Comparison of ENCODE assay signal across 21 cellular contexts in the genomic region with DNA sequence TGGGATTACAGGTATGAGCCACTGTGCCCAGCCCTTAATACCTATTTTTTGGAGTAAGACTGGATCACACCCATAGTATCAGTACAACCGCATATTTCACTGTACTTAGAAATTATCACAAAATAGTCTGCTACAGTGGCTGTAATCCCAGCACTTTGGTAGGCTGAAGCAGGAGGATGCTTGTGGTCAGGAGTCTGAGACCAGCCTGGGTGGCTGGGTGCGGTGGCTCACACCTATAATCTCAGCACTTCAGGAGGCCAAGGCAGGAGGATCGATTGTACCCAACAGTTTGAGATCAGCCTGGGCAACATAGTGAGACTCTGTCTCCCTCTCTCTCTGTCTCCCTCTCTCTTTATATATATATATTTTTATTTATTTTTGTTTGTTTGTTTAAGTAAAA. TPM values are rescaled to one million over a fixed set of nuclear protein-coding genes. Genes with fewer than 3 reads are reported as not detected.
A peak's percentile ranks its signal among the peaks of the same experiment; 100 is the strongest.
DNase-seq lines count a peak whose midpoint lies in the region; ATAC-seq and TF ChIP-seq lines count a peak whose summit lies in the region.
"Had no signal": no experiment of that assay in that cellular context is flagged by ENCODE, and none has a peak within 500 bp of the region (broad histone marks: within the 10 kb centered on the region; RNA-seq: fewer than 3 reads in every experiment).

No MANE protein-coding gene starts in this region.

- H3K4me3 ChIP-seq in IMR-90 (ENCODE audit: insufficient read depth, low read depth, low read length) (no peak overlapping the region), trophoblast cell (ENCODE audit: low read depth, low read length) (no peak overlapping the region), Caco-2 (ENCODE audit: low read depth, low read length) (no peak overlapping the region)
- H3K4me3 ChIP-seq: A549; BLaER1 treated with 17β-estradiol and CSF1 and Interleukin-3, amounts not matched to agents 10 nM and 100 nM; GM12878 had no signal

- no TSS peak for BruUV-seq in IMR-90 (replicated peaks; lab: Mats Ljungman, UMichigan)
- BruUV-seq in Caco-2 (replicated peaks; lab: Mats Ljungman, UMichigan) = no TSS peak

- no peak for ATAC-seq in IMR-90 (ENCODE audit: low read depth)
- ATAC-seq in natural killer cell treated with Interleukin-12 subunit alpha and Interleukin-12 subunit beta and Interleukin-15 and Interleukin-18, amount 100 ng/mL, for 72 hours = peak; percentile 35 to 57
- ATAC-seq: CD8-positive, alpha-beta T cell; GM12878 had no signal

- H2BK15ac ChIP-seq in IMR-90 (ENCODE audit: low read depth, low read length) = no peak overlapping the region

- no peak overlapping the region for H3K23ac ChIP-seq in IMR-90 (ENCODE audit: low read depth, low read length)
- H3K23ac ChIP-seq in trophoblast cell (ENCODE audit: low read length) = no peak overlapping the region

- H4K91ac ChIP-seq in IMR-90 (ENCODE audit: insufficient read depth, low read depth, low read length) = no peak overlapping the region
- H4K91ac ChIP-seq in trophoblast cell (ENCODE audit: low read depth, low read length) = no peak overlapping the region

- H3K4me3 Mint-ChIP-seq in natural killer cell treated with Interleukin-12 subunit alpha and Interleukin-12 subunit beta and Interleukin-15 and Interleukin-18, amount 100 ng/mL, for 72 hours = no peak overlapping the region
- no peak overlapping the region for H3K4me3 Mint-ChIP-seq in Caco-2 (ENCODE audit: unreplicated experiment)
- H3K4me3 Mint-ChIP-seq: B cell; CD4-positive, alpha-beta T cell; CD8-positive, alpha-beta T cell had no signal

- CTCF ChIA-PET in IMR-90 (lab: Yijun Ruan, JAX) = no interaction called here
- CTCF ChIA-PET in Caco-2 (lab: Charles Lee) = no interaction called here

- H3K18ac ChIP-seq in IMR-90 (ENCODE audit: low read depth, low read length) = no peak overlapping the region
- peak overlapping the region; percentile 29 for H3K18ac ChIP-seq in trophoblast cell (ENCODE audit: low read length)

- H3K36me3 ChIP-seq in IMR-90 (ENCODE audit: control insufficient read depth, insufficient read depth, low read length) (no peaks in the 10 kb centered on the region), trophoblast cell (ENCODE audit: control insufficient read depth in 1 of 2, insufficient read depth in 2 of 2, low read length in 2 of 2) (no peaks in the 10 kb centered on the region), Caco-2 (ENCODE audit: control insufficient read depth, insufficient read depth, low read length) (no peaks in the 10 kb centered on the region)

- H2BK5ac ChIP-seq in IMR-90 (ENCODE audit: low read depth, low read length, poor library complexity, severe bottlenecking) (peak overlapping the region; percentile 38), trophoblast cell (ENCODE audit: low read depth, low read length, poor library complexity) (no peak overlapping the region)

- 0 out of 2 replicates have a peak overlapping the region, but pooled peaks have one; percentile 66 for H3K4ac ChIP-seq in IMR-90 (ENCODE audit: low read depth, low read length)
- peak overlapping the region; percentile 62 for H3K4ac ChIP-seq in trophoblast cell (ENCODE audit: low read depth, low read length)

- H2BK120ac ChIP-seq in IMR-90 (ENCODE audit: low read depth, low read length) = no peak overlapping the region
- no peak overlapping the region for H2BK120ac ChIP-seq in trophoblast cell (ENCODE audit: insufficient read depth, low read length, poor library complexity)

- no peak for TF ChIP-seq POLR2A in IMR-90 (IDR thresholded peaks at IDR 0.05; ENCODE audit: low read depth, low read length)

- H2BK12ac ChIP-seq in trophoblast cell (ENCODE audit: low read length) = no peak overlapping the region

- H3K79me1 ChIP-seq in IMR-90 (ENCODE audit: low read depth in 1 of 2, low read length in 2 of 2) (peaks cover 0 to 57% of the 10 kb centered on the region in 2 experiments; a peak in 2 of 4 replicates), trophoblast cell (ENCODE audit: low read length) (no peaks in the 10 kb centered on the region)

- H3K56ac ChIP-seq in IMR-90 (ENCODE audit: extremely low read depth, insufficient read depth, low read length) = no peak overlapping the region

- H2AK5ac ChIP-seq in IMR-90 (ENCODE audit: low read depth, low read length) = 0 out of 2 replicates have a peak overlapping the region, but pooled peaks have one; percentile 57
- H2AK5ac ChIP-seq in trophoblast cell (ENCODE audit: low read length) = no peak overlapping the region

- peaks cover 9% of the 10 kb centered on the region for H3K36me3 Mint-ChIP-seq in natural killer cell treated with Interleukin-12 subunit alpha and Interleukin-12 subunit beta and Interleukin-15 and Interleukin-18, amount 100 ng/mL, for 72 hours
- peaks cover 6% of the 10 kb centered on the region for H3K36me3 Mint-ChIP-seq in Caco-2 (ENCODE audit: insufficient read depth, unreplicated experiment)

- dilution Hi-C loops in IMR-90 (cut with HindIII; ENCODE audit: low sequenced_read_pairs, unreplicated experiment) = no loop called here

- H3K4me2 ChIP-seq in IMR-90 (ENCODE audit: low read depth, low read length) (no peak overlapping the region), trophoblast cell (ENCODE audit: low read length) (no peak overlapping the region)
- H3K4me2 ChIP-seq: A549 had no signal

- H3K14ac ChIP-seq in IMR-90 (replicated peaks; ENCODE audit: low read depth, low read length) (no peak overlapping the region), trophoblast cell (ENCODE audit: low read length) (no peak overlapping the region)

- no peak overlapping the region for H2BK20ac ChIP-seq in IMR-90 (ENCODE audit: low read depth, low read length)

- H3K9me3 Mint-ChIP-seq in natural killer cell treated with Interleukin-12 subunit alpha and Interleukin-12 subunit beta and Interleukin-15 and Interleukin-18, amount 100 ng/mL, for 72 hours = no peaks in the 10 kb centered on the region
- H3K9me3 Mint-ChIP-seq in Caco-2 (ENCODE audit: unreplicated experiment) = no peaks in the 10 kb centered on the region
- H3K9me3 Mint-ChIP-seq: CD4-positive, alpha-beta T cell; CD8-positive, alpha-beta T cell had no signal

- H3K9me3 ChIP-seq in IMR-90 (ENCODE audit: control insufficient read depth, insufficient read depth, low read length) = no peaks in the 10 kb centered on the region
- no peaks in the 10 kb centered on the region for H3K9me3 ChIP-seq in trophoblast cell (ENCODE audit: insufficient read depth, low read depth, low read length)
- H3K9me3 ChIP-seq in Caco-2 = no peaks in the 10 kb centered on the region
- H3K9me3 ChIP-seq: A549; BLaER1 treated with 17β-estradiol and CSF1 and Interleukin-3, amounts not matched to agents 10 nM and 100 nM had no signal

- H4K20me1 ChIP-seq in IMR-90 (ENCODE audit: insufficient read depth, low read length) = peaks cover 27% of the 10 kb centered on the region

- intact Hi-C loops in IMR-90 (cut with micrococcal nuclease) = loop anchor here (5.0 kb wide), 1 partner anchor 38 kb away; no protein-coding TSS in a partner anchor
- intact Hi-C loops in Caco-2 (cut with micrococcal nuclease; ENCODE audit: unreplicated experiment) = no loop called here

- no peak overlapping the region for H3K27ac Mint-ChIP-seq in natural killer cell treated with Interleukin-12 subunit alpha and Interleukin-12 subunit beta and Interleukin-15 and Interleukin-18, amount 100 ng/mL, for 72 hours
- no peak overlapping the region for H3K27ac Mint-ChIP-seq in Caco-2 (ENCODE audit: unreplicated experiment)
- H3K27ac Mint-ChIP-seq: B cell; CD4-positive, alpha-beta T cell; CD8-positive, alpha-beta T cell had no signal

- H3K4me1 ChIP-seq in IMR-90 (ENCODE audit: control insufficient read depth, insufficient read depth, low read length) (peaks cover 10% of the 10 kb centered on the region), trophoblast cell (ENCODE audit: control insufficient read depth in 1 of 2, insufficient read depth in 2 of 2, low read length in 2 of 2) (peaks cover 0 to 2% of the 10 kb centered on the region in 2 experiments), Caco-2 (peaks cover 48% of the 10 kb centered on the region)

- H2AK9ac ChIP-seq in IMR-90 (replicated peaks; ENCODE audit: low read depth, low read length, poor library complexity) = no peak overlapping the region

- TF ChIP-seq CTCF in IMR-90 (conservative IDR thresholded peaks at IDR 0.05; ENCODE audit: low read depth, low read length) (no peak), Caco-2 (IDR thresholded peaks at IDR 0.05; ENCODE audit: insufficient read depth in 1 of 2, low read depth in 1 of 2, low read length in 1 of 2, severe bottlenecking in 1 of 2, unreplicated experiment in 1 of 2) (no peak)

- peak overlapping the region; percentile 59; the same call in 1 of the 2 replicates for H4K5ac ChIP-seq in IMR-90 (ENCODE audit: low read depth, low read length)

- TF ChIP-seq RAD21 in IMR-90 (IDR thresholded peaks at IDR 0.05; ENCODE audit: low read length) = no peak

- H3K4me1 Mint-ChIP-seq in natural killer cell treated with Interleukin-12 subunit alpha and Interleukin-12 subunit beta and Interleukin-15 and Interleukin-18, amount 100 ng/mL, for 72 hours (ENCODE audit: low read depth in 2 of 2) = peaks cover 54 to 59% of the 10 kb centered on the region in 2 donors
- peaks cover 39% of the 10 kb centered on the region for H3K4me1 Mint-ChIP-seq in Caco-2 (ENCODE audit: low read depth, unreplicated experiment)

- peaks cover 5% of the 10 kb centered on the region for H3K79me2 ChIP-seq in trophoblast cell (ENCODE audit: control insufficient read depth, insufficient read depth, low read length, poor library complexity)

- H3K27ac ChIP-seq in IMR-90 (ENCODE audit: insufficient read depth, low read length) (no peak overlapping the region), trophoblast cell (ENCODE audit: low read depth, low read length) (no peak overlapping the region)
- H3K27ac ChIP-seq: 22Rv1; A549; BLaER1 treated with 17β-estradiol and CSF1 and Interleukin-3, amounts not matched to agents 10 nM and 100 nM; C4-2B had no signal

- POLR2A ChIA-PET in IMR-90 (lab: Charles Lee; ENCODE audit: unreplicated experiment) (no interaction called here), Caco-2 (lab: Charles Lee) (no interaction called here)

- H2AFZ ChIP-seq in IMR-90 (replicated peaks; ENCODE audit: low read length, poor library complexity) = no peak overlapping the region
- H2AFZ ChIP-seq in trophoblast cell (ENCODE audit: insufficient read depth, low read length, poor library complexity) = no peak overlapping the region

- H3K9ac ChIP-seq in IMR-90 (ENCODE audit: low read depth, low read length) (no peak overlapping the region), trophoblast cell (ENCODE audit: low read length) (no peak overlapping the region)
- H3K9ac ChIP-seq: BLaER1 treated with 17β-estradiol and CSF1 and Interleukin-3, amounts not matched to agents 10 nM and 100 nM had no signal

- no peak overlapping the region for H4K12ac ChIP-seq in trophoblast cell (ENCODE audit: low read depth, low read length)

- DNase-seq in IMR-90 = no peak
- DNase-seq in natural killer cell treated with Interleukin-12 subunit alpha and Interleukin-12 subunit beta and Interleukin-15 and Interleukin-18, amount 100 ng/mL, for 72 hours (ENCODE audit: low spot score) = peak; percentile 64
- no peak for DNase-seq in trophoblast cell
- DNase-seq in Caco-2 = no peak
- DNase-seq in NCI-H1105 treated with DMSO at 0.1 percent for 48 hours (lab: John Stamatoyannopoulos, UW) = no peak
- DNase-seq: AML-193; CD4-positive, alpha-beta T cell; CD8-positive, alpha-beta T cell; DMS 273 treated with DMSO at 0.1 percent for 48 hours; DMS153; DMS53; DMS79; DND-41; EL; GDM1 had no signal

- no peaks in the 10 kb centered on the region for H3K27me3 ChIP-seq in IMR-90 (ENCODE audit: control insufficient read depth, insufficient read depth, low read length)
- H3K27me3 ChIP-seq in trophoblast cell (ENCODE audit: insufficient read depth, low read length) = no peaks in the 10 kb centered on the region
- H3K27me3 ChIP-seq in Caco-2 (replicated peaks; ENCODE audit: control insufficient read depth, insufficient read depth, low read length) = no peaks in the 10 kb centered on the region
- H3K27me3 ChIP-seq: BLaER1 treated with 17β-estradiol and CSF1 and Interleukin-3, amounts not matched to agents 10 nM and 100 nM had no signal

- H4K8ac ChIP-seq in IMR-90 (ENCODE audit: low read depth in 2 of 2, low read length in 2 of 2) = 0 out of 4 replicates have a peak overlapping the region, but pooled peaks of 1 of the 2 experiments have one; percentile 31
- no peak overlapping the region for H4K8ac ChIP-seq in trophoblast cell (ENCODE audit: low read depth, low read length)

- no CpG with 5 or more reads among the region's 3 CpGs for WGBS in IMR-90 (ENCODE audit: extremely low coverage in 2 of 2, insufficient read length in 1 of 2), 2 experiments
- whole genome bisulfite sequencing in trophoblast cell (ENCODE audit: extremely low coverage, insufficient coverage, insufficient read length) = no CpG with 5 or more reads among the region's 3 CpGs

- in situ Hi-C loops in IMR-90 (cut with MboI; ENCODE audit: low sequenced_read_pairs) = no loop called here

- no peaks in the 10 kb centered on the region for H3K27me3 Mint-ChIP-seq in natural killer cell treated with Interleukin-12 subunit alpha and Interleukin-12 subunit beta and Interleukin-15 and Interleukin-18, amount 100 ng/mL, for 72 hours
- H3K27me3 Mint-ChIP-seq in Caco-2 (ENCODE audit: insufficient read depth, unreplicated experiment) = no peaks in the 10 kb centered on the region
- H3K27me3 Mint-ChIP-seq: B cell; CD4-positive, alpha-beta T cell had no signal

- H3K9me1 ChIP-seq in IMR-90 (ENCODE audit: insufficient read depth, low read length) = peaks cover 10% of the 10 kb centered on the region; the same call in 1 of the 2 replicates

RNA-seq across cellular contexts. Expression of a gene that starts 5.9 kb away (rescaled TPM):
- total RNA-seq in IMR-90 (2012; rRNA removed) (68.3 and 100.0 TPM in 2 replicates), Caco-2 (2022) (45.8 and 49.6 TPM in 2 replicates)
- 16.8 and 22.6 TPM in 2 replicates for polyA plus RNA-seq in IMR-90 (2012; rRNA removed)
- polyA plus RNA-seq in IMR-90 (2012; cell fraction: cytosol; rRNA removed) = 5.0 and 6.5 TPM in 2 replicates
- 2.6 and 14.1 TPM in 2 replicates for polyA plus RNA-seq in IMR-90 (2012; cell fraction: nucleus; rRNA removed; ENCODE audit: low replicate concordance)
- 10 to 100 TPM; 44.0 to 65.7 TPM for total RNA-seq in natural killer cell treated with Interleukin-12 subunit alpha and Interleukin-12 subunit beta and Interleukin-15 and Interleukin-18, amount 100 ng/mL, for 72 hours
- 15.6 and 15.9 TPM in 2 replicates for polyA plus RNA-seq in trophoblast cell (2013)
